In the genomic region with DNA sequence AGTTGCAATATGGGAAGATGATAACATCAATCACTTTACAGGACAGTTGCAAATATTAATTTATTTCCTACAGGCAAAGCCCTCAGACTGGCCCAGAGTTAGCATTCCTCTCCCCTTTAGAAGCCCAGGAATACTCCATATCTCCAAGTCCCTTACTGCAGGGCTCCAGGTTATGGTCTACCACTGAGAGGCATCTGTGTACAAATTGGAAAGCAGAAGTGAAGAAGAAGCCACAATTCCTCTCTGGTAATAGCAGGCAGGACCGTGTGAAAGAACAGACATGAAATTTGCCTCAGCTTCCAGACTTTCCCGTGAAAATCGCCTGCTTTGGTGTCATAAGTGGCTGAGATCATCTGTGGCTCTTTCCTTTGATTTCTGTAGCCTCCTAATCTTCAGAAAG, we compare ENCODE assay signal across 33 cellular contexts.
"Had no signal": no experiment of that assay in that cellular context is flagged by ENCODE, and none has a peak within 500 bp of the region (broad histone marks: within the 10 kb centered on the region; RNA-seq: fewer than 3 reads in every experiment).

No MANE protein-coding gene starts in this region.

- H3K9me3 Mint-ChIP-seq: activated CD4-positive, alpha-beta memory T cell treated with anti-CD3 and anti-CD28 coated beads, Interleukin-2, amount 10 ng/mL, durations not matched to agents 7 days and 5 days; activated CD4-positive, alpha-beta T cell treated with anti-CD3 and anti-CD28 coated beads, Interleukin-2, amount 10 ng/mL, durations not matched to agents 7 days and 5 days; activated naive CD4-positive, alpha-beta T cell treated with anti-CD3 and anti-CD28 coated beads, Interleukin-2, amount 10 ng/mL, durations not matched to agents 7 days and 5 days; activated naive CD4-positive, alpha-beta T cell treated with anti-CD3 and anti-CD28 coated beads, Interleukin-2, amount 50 U/mL, for 72 hours; activated naive CD8-positive, alpha-beta T cell treated with anti-CD3 and anti-CD28 coated beads, Interleukin-2, amount 10 ng/mL, durations not matched to agents 7 days and 5 days; activated T-cell treated with anti-CD3 and anti-CD28 coated beads, Interleukin-2, amount 50 U/mL, for 24 hours; activated T-cell treated with anti-CD3 and anti-CD28 coated beads, Interleukin-2, amount 50 U/mL, for 72 hours; brain; effector memory CD8-positive, alpha-beta T cell; WTC11 had no signal

- H3K4me1 Mint-ChIP-seq: activated CD4-positive, alpha-beta memory T cell treated with anti-CD3 and anti-CD28 coated beads, Interleukin-2, amount 10 ng/mL, durations not matched to agents 7 days and 5 days; activated CD4-positive, alpha-beta T cell treated with anti-CD3 and anti-CD28 coated beads, Interleukin-2, amount 10 ng/mL, durations not matched to agents 7 days and 5 days; activated naive CD4-positive, alpha-beta T cell treated with anti-CD3 and anti-CD28 coated beads, Interleukin-2, amount 10 ng/mL, durations not matched to agents 7 days and 5 days; activated naive CD8-positive, alpha-beta T cell treated with anti-CD3 and anti-CD28 coated beads, Interleukin-2, amount 10 ng/mL, durations not matched to agents 7 days and 5 days had no signal

- H3K36me3 ChIP-seq: ascending aorta, breast epithelium, cardiac muscle cell, esophagus squamous epithelium, gastroesophageal sphincter, heart right ventricle had no signal

- H3K9me3 ChIP-seq: ascending aorta, breast epithelium, esophagus squamous epithelium, gastroesophageal sphincter, heart right ventricle had no signal

- ATAC-seq: activated naive CD4-positive, alpha-beta T cell treated with anti-CD3 and anti-CD28 coated beads, Interleukin-2, amount 50 U/mL, for 72 hours; activated T-cell treated with anti-CD3 and anti-CD28 coated beads, Interleukin-2, amount 50 U/mL, for 72 hours; effector memory CD8-positive, alpha-beta T cell; gastroesophageal sphincter; heart right ventricle; T-helper 17 cell; WTC11 had no signal

- H3K27ac ChIP-seq: ascending aorta, breast epithelium, cardiac muscle cell, epithelial cell of prostate, esophagus squamous epithelium, gastroesophageal sphincter, heart right ventricle, hepatocyte, VCaP had no signal

- H3K4me3 Mint-ChIP-seq: activated CD4-positive, alpha-beta memory T cell treated with anti-CD3 and anti-CD28 coated beads, Interleukin-2, amount 10 ng/mL, durations not matched to agents 7 days and 5 days; activated CD4-positive, alpha-beta T cell treated with anti-CD3 and anti-CD28 coated beads, Interleukin-2, amount 10 ng/mL, durations not matched to agents 7 days and 5 days; activated naive CD4-positive, alpha-beta T cell treated with anti-CD3 and anti-CD28 coated beads, Interleukin-2, amount 10 ng/mL, durations not matched to agents 7 days and 5 days; activated naive CD8-positive, alpha-beta T cell treated with anti-CD3 and anti-CD28 coated beads, Interleukin-2, amount 10 ng/mL, durations not matched to agents 7 days and 5 days; activated T-cell treated with anti-CD3 and anti-CD28 coated beads, Interleukin-2, amount 50 U/mL, for 24 hours; activated T-cell treated with anti-CD3 and anti-CD28 coated beads, Interleukin-2, amount 50 U/mL, for 72 hours; brain; effector memory CD8-positive, alpha-beta T cell; T-helper 17 cell; T-helper 2 cell treated with Interferon-gamma antibody and Interleukin-4, amounts not matched to agents 5 μg/mL and 100 μg/mL, for 36 hours; WTC11 had no signal

- H3K4me1 ChIP-seq: ascending aorta, breast epithelium, esophagus squamous epithelium, gastroesophageal sphincter had no signal

- H3K27me3 ChIP-seq: ascending aorta, breast epithelium, cardiac muscle cell, esophagus squamous epithelium, gastroesophageal sphincter, heart right ventricle, hepatocyte had no signal

- H3K27ac Mint-ChIP-seq: activated CD4-positive, alpha-beta memory T cell treated with anti-CD3 and anti-CD28 coated beads, Interleukin-2, amount 10 ng/mL, durations not matched to agents 7 days and 5 days; activated CD4-positive, alpha-beta T cell treated with anti-CD3 and anti-CD28 coated beads, Interleukin-2, amount 10 ng/mL, durations not matched to agents 7 days and 5 days; activated naive CD4-positive, alpha-beta T cell treated with anti-CD3 and anti-CD28 coated beads, Interleukin-2, amount 10 ng/mL, durations not matched to agents 7 days and 5 days; activated naive CD4-positive, alpha-beta T cell treated with anti-CD3 and anti-CD28 coated beads, Interleukin-2, amount 50 U/mL, for 72 hours; activated naive CD8-positive, alpha-beta T cell treated with anti-CD3 and anti-CD28 coated beads, Interleukin-2, amount 10 ng/mL, durations not matched to agents 7 days and 5 days; activated T-cell treated with anti-CD3 and anti-CD28 coated beads, Interleukin-2, amount 50 U/mL, for 24 hours; activated T-cell treated with anti-CD3 and anti-CD28 coated beads, Interleukin-2, amount 50 U/mL, for 72 hours; effector memory CD8-positive, alpha-beta T cell; T-helper 17 cell; T-helper 2 cell treated with Interferon-gamma antibody and Interleukin-4, amounts not matched to agents 5 μg/mL and 100 μg/mL, for 36 hours; WTC11 had no signal

- DNase-seq: activated CD4-positive, alpha-beta memory T cell treated with anti-CD3 and anti-CD28 coated beads, Interleukin-2, amount 10 ng/mL, durations not matched to agents 7 days and 5 days; activated CD4-positive, alpha-beta T cell treated with anti-CD3 and anti-CD28 coated beads for 1 hour; activated CD4-positive, alpha-beta T cell treated with anti-CD3 and anti-CD28 coated beads for 4 hours; activated CD4-positive, alpha-beta T cell treated with anti-CD3 and anti-CD28 coated beads, Interleukin-2, amount 10 ng/mL, durations not matched to agents 7 days and 5 days; activated CD4-positive, alpha-beta T cell treated with anti-CD3 and anti-CD28 coated beads, Interleukin-2, amount 50 U/mL, for 4 hours; activated CD8-positive, alpha-beta memory T cell treated with anti-CD3 and anti-CD28 coated beads, Interleukin-2, amount 50 U/mL, for 48 hours; activated gamma-delta T cell; activated naive CD4-positive, alpha-beta T cell; activated naive CD4-positive, alpha-beta T cell treated with anti-CD3 and anti-CD28 coated beads, Interleukin-2, amount 10 ng/mL, durations not matched to agents 7 days and 5 days; activated naive CD8-positive, alpha-beta T cell treated with anti-CD3 and anti-CD28 coated beads, Interleukin-2, amount 10 ng/mL, durations not matched to agents 7 days and 5 days; activated T-cell treated with anti-CD3 and anti-CD28 coated beads for 4 hours; activated T-cell treated with anti-CD3 and anti-CD28 coated beads, Interleukin-2, amount 50 U/mL, for 24 hours; activated T-cell treated with anti-CD3 and anti-CD28 coated beads, Interleukin-2, amount 50 U/mL, for 72 hours; central memory CD4-positive, alpha-beta T cell; cortex of kidney; dermis blood vessel endothelial cell; effector CD4-positive, alpha-beta T cell; effector memory CD8-positive, alpha-beta T cell; esophagus squamous epithelium; foreskin melanocyte; heart right ventricle; T-helper 17 cell had no signal

- H3K27me3 Mint-ChIP-seq: activated CD4-positive, alpha-beta memory T cell treated with anti-CD3 and anti-CD28 coated beads, Interleukin-2, amount 10 ng/mL, durations not matched to agents 7 days and 5 days; activated CD4-positive, alpha-beta T cell treated with anti-CD3 and anti-CD28 coated beads, Interleukin-2, amount 10 ng/mL, durations not matched to agents 7 days and 5 days; activated naive CD4-positive, alpha-beta T cell treated with anti-CD3 and anti-CD28 coated beads, Interleukin-2, amount 10 ng/mL, durations not matched to agents 7 days and 5 days; activated naive CD8-positive, alpha-beta T cell treated with anti-CD3 and anti-CD28 coated beads, Interleukin-2, amount 10 ng/mL, durations not matched to agents 7 days and 5 days; activated T-cell treated with anti-CD3 and anti-CD28 coated beads, Interleukin-2, amount 50 U/mL, for 24 hours had no signal

- H3K36me3 Mint-ChIP-seq: activated naive CD4-positive, alpha-beta T cell treated with anti-CD3 and anti-CD28 coated beads, Interleukin-2, amount 10 ng/mL, durations not matched to agents 7 days and 5 days; activated naive CD4-positive, alpha-beta T cell treated with anti-CD3 and anti-CD28 coated beads, Interleukin-2, amount 50 U/mL, for 72 hours; activated naive CD8-positive, alpha-beta T cell treated with anti-CD3 and anti-CD28 coated beads, Interleukin-2, amount 10 ng/mL, durations not matched to agents 7 days and 5 days; WTC11 had no signal

- H3K4me3 ChIP-seq: ascending aorta, breast epithelium, cardiac muscle cell, esophagus squamous epithelium, gastroesophageal sphincter, heart right ventricle, hepatocyte had no signal
